ENCODE assay signal across 1 cellular context in genomic region chr13:38868870-38869269, GRCh38.
TF ChIP-seq lines count a peak whose summit lies in the region.

No MANE protein-coding gene starts in this region.

TF ChIP-seq in HepG2, 621 proteins besides CTCF, POLR2A, EP300 and RAD21 (continued from another document):
- TF ChIP-seq AKNA (CRISPR knock-in tag; IDR thresholded peaks at IDR 0.05; ENCODE audit: borderline replicate concordance): no peak
